ENCODE assay signal across 8 cellular contexts in genomic region chr20:48697845-48698491, GRCh38.
DNase-seq lines count a peak whose midpoint lies in the region; ATAC-seq and TF ChIP-seq lines count a peak whose summit lies in the region.

No MANE protein-coding gene starts in this region.

- H3K4me3 Mint-ChIP-seq in activated naive CD8-positive, alpha-beta T cell treated with anti-CD3 and anti-CD28 coated beads, Interleukin-2, amount 50 U/mL, for 24 hours = no peak overlapping the region
- H3K4me3 Mint-ChIP-seq in stimulated activated naive B cell treated with anti-CD40 and anti-IgM and Interleukin-4, amounts not matched to agents 10 μg/mL and 1 μg/mL and 100 μg/mL, for 72 hours = no peak overlapping the region

- intact Hi-C loops in left ventricle myocardium inferior (cut with micrococcal nuclease) = no loop called here

- no peaks in the 10 kb centered on the region for H3K9me3 Mint-ChIP-seq in activated naive CD8-positive, alpha-beta T cell treated with anti-CD3 and anti-CD28 coated beads, Interleukin-2, amount 50 U/mL, for 24 hours
- no peaks in the 10 kb centered on the region for H3K9me3 Mint-ChIP-seq in stimulated activated naive B cell treated with anti-CD40 and anti-IgM and Interleukin-4, amounts not matched to agents 10 μg/mL and 1 μg/mL and 100 μg/mL, for 72 hours

- no peak for TF ChIP-seq CTCF in left ventricle myocardium inferior (IDR thresholded peaks at IDR 0.05; ENCODE audit: borderline replicate concordance)

- ATAC-seq in activated naive CD8-positive, alpha-beta T cell treated with anti-CD3 and anti-CD28 coated beads, Interleukin-2, amount 50 U/mL, for 24 hours = peak; percentile 50
- no peak for ATAC-seq in stimulated activated naive B cell treated with anti-CD40 and anti-IgM and Interleukin-4, amounts not matched to agents 10 μg/mL and 1 μg/mL and 100 μg/mL, for 72 hours (replicated peaks)

- peaks cover 50% of the 10 kb centered on the region for H3K36me3 Mint-ChIP-seq in activated naive CD8-positive, alpha-beta T cell treated with anti-CD3 and anti-CD28 coated beads, Interleukin-2, amount 50 U/mL, for 24 hours (ENCODE audit: low read depth)
- peaks cover 26 to 57% of the 10 kb centered on the region in 2 donors for H3K36me3 Mint-ChIP-seq in stimulated activated naive B cell treated with anti-CD40 and anti-IgM and Interleukin-4, amounts not matched to agents 10 μg/mL and 1 μg/mL and 100 μg/mL, for 72 hours

- H3K4me1 Mint-ChIP-seq in activated naive CD8-positive, alpha-beta T cell treated with anti-CD3 and anti-CD28 coated beads, Interleukin-2, amount 50 U/mL, for 24 hours = peaks cover 22% of the 10 kb centered on the region
- H3K4me1 Mint-ChIP-seq in stimulated activated naive B cell treated with anti-CD40 and anti-IgM and Interleukin-4, amounts not matched to agents 10 μg/mL and 1 μg/mL and 100 μg/mL, for 72 hours = peaks cover 0 to 7% of the 10 kb centered on the region in 2 donors

- no peaks in the 10 kb centered on the region for H3K27me3 Mint-ChIP-seq in activated naive CD8-positive, alpha-beta T cell treated with anti-CD3 and anti-CD28 coated beads, Interleukin-2, amount 50 U/mL, for 24 hours
- H3K27me3 Mint-ChIP-seq in stimulated activated naive B cell treated with anti-CD40 and anti-IgM and Interleukin-4, amounts not matched to agents 10 μg/mL and 1 μg/mL and 100 μg/mL, for 72 hours = no peaks in the 10 kb centered on the region

- peaks cover 26% of the 10 kb centered on the region for H3K4me1 ChIP-seq in left ventricle myocardium inferior

- peak overlapping the region; percentile 61 for H3K27ac Mint-ChIP-seq in activated naive CD8-positive, alpha-beta T cell treated with anti-CD3 and anti-CD28 coated beads, Interleukin-2, amount 50 U/mL, for 24 hours
- H3K27ac Mint-ChIP-seq in stimulated activated naive B cell treated with anti-CD40 and anti-IgM and Interleukin-4, amounts not matched to agents 10 μg/mL and 1 μg/mL and 100 μg/mL, for 72 hours = peak overlapping the region; percentile 63

- H3K27me3 ChIP-seq in left ventricle myocardium inferior (ENCODE audit: low read depth) = no peaks in the 10 kb centered on the region

- in situ Hi-C loops in ACHN (cut with HindIII; ENCODE audit: low pct_ligation_motif_present, low pct_unique_long_range_greater_than_20kb, low sequenced_read_pairs) = no loop called here

- DNase-seq in ACHN (peak; percentile 58), LoVo (ENCODE audit: low spot score) (peak; percentile 47), left ventricle myocardium inferior (peak; percentile 85), DMS53 treated with DMSO at 0.1 percent for 48 hours (lab: John Stamatoyannopoulos, UW; ENCODE audit: unreplicated experiment) (no peak), OCI-M2 (lab: John Stamatoyannopoulos, UW; ENCODE audit: unreplicated experiment) (no peak)
- DNase-seq in activated naive CD8-positive, alpha-beta T cell treated with anti-CD3 and anti-CD28 coated beads, Interleukin-2, amount 50 U/mL, for 24 hours = no peak
- no peak for DNase-seq in stimulated activated naive B cell treated with anti-CD40 and anti-IgM and Interleukin-4, amounts not matched to agents 10 μg/mL and 1 μg/mL and 100 μg/mL, for 72 hours
- DNase-seq in central memory CD4-positive, alpha-beta T cell = no peak

- no peaks in the 10 kb centered on the region for H3K9me3 ChIP-seq in left ventricle myocardium inferior (replicated peaks)

- H3K4me3 ChIP-seq in left ventricle myocardium inferior = no peak overlapping the region

- peak overlapping the region; percentile 75 for H3K27ac ChIP-seq in left ventricle myocardium inferior (replicated peaks)

- H3K36me3 ChIP-seq in left ventricle myocardium inferior = peaks cover 12% of the 10 kb centered on the region

Comparison
In these comparisons a context has a peak if more than half of its experiments do, and no peak if none do; other contexts are left out.
1. DNase-seq: peak in ACHN (single experiment), LoVo (single experiment) and left ventricle myocardium inferior (single experiment); none in activated naive CD8-positive, alpha-beta T cell treated with anti-CD3 and anti-CD28 coated beads, Interleukin-2, amount 50 U/mL, for 24 hours (single experiment), stimulated activated naive B cell treated with anti-CD40 and anti-IgM and Interleukin-4, amounts not matched to agents 10 μg/mL and 1 μg/mL and 100 μg/mL, for 72 hours (single experiment), DMS53 treated with DMSO at 0.1 percent for 48 hours (single experiment), central memory CD4-positive, alpha-beta T cell (single experiment) and OCI-M2 (single experiment).